Comparison of ENCODE assay signal across 10 cellular contexts in genomic region chr21:42666023-42666747, GRCh38. TPM values are rescaled to one million over a fixed set of nuclear protein-coding genes. Genes with fewer than 3 reads are reported as not detected.
DNase-seq lines count a peak whose midpoint lies in the region; ATAC-seq and TF ChIP-seq lines count a peak whose summit lies in the region.
"Had no signal": no experiment of that assay in that cellular context is flagged by ENCODE, and none has a peak within 500 bp of the region (broad histone marks: within the 10 kb centered on the region; RNA-seq: fewer than 3 reads in every experiment).

No MANE protein-coding gene starts in this region.

- H3K4me1 Mint-ChIP-seq in T-helper 2 cell treated with Interferon-gamma antibody and Interleukin-4, amounts not matched to agents 5 μg/mL and 100 μg/mL, for 36 hours (ENCODE audit: low read depth) = peaks cover 2% of the 10 kb centered on the region

- TF ChIP-seq POLR2A in erythroblast (IDR thresholded peaks at IDR 0.05; ENCODE audit: low read length) = no peak

- no peaks in the 10 kb centered on the region for H3K27me3 Mint-ChIP-seq in T-helper 2 cell treated with Interferon-gamma antibody and Interleukin-4, amounts not matched to agents 5 μg/mL and 100 μg/mL, for 36 hours (ENCODE audit: low read depth)

- no peak for ATAC-seq in HG03469 (IDR thresholded peaks at IDR 0.05; ENCODE audit: unreplicated experiment)

- no peaks in the 10 kb centered on the region for H3K9me3 Mint-ChIP-seq in T-helper 2 cell treated with Interferon-gamma antibody and Interleukin-4, amounts not matched to agents 5 μg/mL and 100 μg/mL, for 36 hours
- H3K9me3 Mint-ChIP-seq: neural crest cell had no signal

- H3K36me3 Mint-ChIP-seq in T-helper 2 cell treated with Interferon-gamma antibody and Interleukin-4, amounts not matched to agents 5 μg/mL and 100 μg/mL, for 36 hours (ENCODE audit: low read depth) = no peaks in the 10 kb centered on the region

- peak overlapping the region; percentile 88 for H3K27ac ChIP-seq in temporal lobe (ENCODE audit: low read depth, low read length)

- peak; percentile 75 for DNase-seq in activated effector memory CD4-positive, alpha-beta T cell treated with anti-CD3 and anti-CD28 coated beads, Interleukin-2, amount 50 U/mL, for 16 hours
- DNase-seq in activated effector memory CD4-positive, alpha-beta T cell treated with Interleukin-2 at 50 U/mL for 16 hours = no peak
- peak; percentile 22 for DNase-seq in T-helper 2 cell treated with Interferon-gamma antibody and Interleukin-4, amounts not matched to agents 5 μg/mL and 100 μg/mL, for 36 hours (ENCODE audit: low spot score)
- DNase-seq in erythroblast (lab: John Stamatoyannopoulos, UW) (peak; percentile 68 to 78), KG1 (lab: John Stamatoyannopoulos, UW) (no peak), NCI-H2029 treated with DMSO at 0.1 percent for 48 hours (lab: John Stamatoyannopoulos, UW) (no peak)
- DNase-seq: NCI-H187 treated with DMSO at 0.1 percent for 48 hours had no signal

- H3K4me3 Mint-ChIP-seq in T-helper 2 cell treated with Interferon-gamma antibody and Interleukin-4, amounts not matched to agents 5 μg/mL and 100 μg/mL, for 36 hours = no peak overlapping the region
- H3K4me3 Mint-ChIP-seq: neural crest cell had no signal

- no peak overlapping the region for H3K27ac Mint-ChIP-seq in T-helper 2 cell treated with Interferon-gamma antibody and Interleukin-4, amounts not matched to agents 5 μg/mL and 100 μg/mL, for 36 hours

RNA-seq across cellular contexts. Expression of gene PDE9A, which starts 12.8 kb away (rescaled TPM):
- 14.5 TPM for total RNA-seq in temporal lobe

Comparison
In these comparisons a context has a peak if more than half of its experiments do, and no peak if none do; other contexts are left out.
1. DNase-seq: peak in activated effector memory CD4-positive, alpha-beta T cell treated with anti-CD3 and anti-CD28 coated beads, Interleukin-2, amount 50 U/mL, for 16 hours (single experiment), T-helper 2 cell treated with Interferon-gamma antibody and Interleukin-4, amounts not matched to agents 5 μg/mL and 100 μg/mL, for 36 hours (single experiment) and erythroblast (2 of 2); none in activated effector memory CD4-positive, alpha-beta T cell treated with Interleukin-2 at 50 U/mL for 16 hours (single experiment), KG1 (single experiment) and NCI-H2029 treated with DMSO at 0.1 percent for 48 hours (single experiment).